Comparison of ENCODE assay signal across 11 cellular contexts in the genomic region with DNA sequence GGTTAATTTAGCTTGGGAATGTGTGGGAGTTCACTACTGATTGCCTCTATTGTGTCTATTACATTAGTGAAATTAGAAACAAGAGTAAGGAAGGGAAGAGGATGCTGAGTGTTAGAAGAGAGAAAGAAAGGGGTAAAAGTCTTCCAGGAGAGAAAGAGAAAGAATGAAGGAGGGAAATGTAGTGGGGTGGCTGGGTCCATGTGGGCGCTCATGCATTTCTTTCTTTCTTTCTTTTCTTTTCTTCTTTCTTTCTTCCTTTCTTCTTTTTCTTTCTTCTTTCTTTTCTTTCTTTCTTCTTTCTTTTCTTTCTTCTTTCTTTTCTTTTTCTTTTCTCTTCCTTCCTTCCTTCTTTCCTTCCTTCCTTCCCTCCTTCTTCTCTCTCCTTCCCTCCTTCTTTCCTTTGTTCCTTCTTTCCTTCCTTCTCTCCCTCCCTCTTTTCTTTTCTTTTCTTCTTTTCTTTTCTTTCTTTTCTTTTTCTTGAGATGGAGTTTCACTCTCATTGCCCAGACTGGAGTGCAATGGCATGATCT. TPM values are rescaled to one million over a fixed set of nuclear protein-coding genes. Genes with fewer than 3 reads are reported as not detected.
"Had no signal": no experiment of that assay in that cellular context is flagged by ENCODE, and none has a peak within 500 bp of the region (broad histone marks: within the 10 kb centered on the region; RNA-seq: fewer than 3 reads in every experiment).

No MANE protein-coding gene starts in this region.

- H3K9me3 Mint-ChIP-seq: GM23338, H9, HFFc6 had no signal

- FAIRE-seq: H1, H54 had no signal

- H3K4me3 Mint-ChIP-seq: GM23338, H9, HFFc6 had no signal

- ATAC-seq: GM23338 had no signal

- H3K4me1 Mint-ChIP-seq: GM23338 had no signal

- H3K27ac ChIP-seq: HL-60 had no signal

- DNase-seq: H9, HCEC 1CT, HFFc6, IMR-90, Kasumi-1, KG1 had no signal

- H2AFZ ChIP-seq: GM23338 had no signal

- H3K27ac Mint-ChIP-seq: GM23338, HFFc6 had no signal

- H3K4me2 ChIP-seq: GM23338 had no signal

- H3K4me3 ChIP-seq: GM23338 had no signal

RNA-seq across cellular contexts. Expression of a gene that starts 16.2 kb away (rescaled TPM):
- total RNA-seq: HT1080, IMR-90 had no signal
- polyA plus RNA-seq: IMR-90 had no signal
